Comparison of ENCODE assay signal across 9 cellular contexts in the genomic region with DNA sequence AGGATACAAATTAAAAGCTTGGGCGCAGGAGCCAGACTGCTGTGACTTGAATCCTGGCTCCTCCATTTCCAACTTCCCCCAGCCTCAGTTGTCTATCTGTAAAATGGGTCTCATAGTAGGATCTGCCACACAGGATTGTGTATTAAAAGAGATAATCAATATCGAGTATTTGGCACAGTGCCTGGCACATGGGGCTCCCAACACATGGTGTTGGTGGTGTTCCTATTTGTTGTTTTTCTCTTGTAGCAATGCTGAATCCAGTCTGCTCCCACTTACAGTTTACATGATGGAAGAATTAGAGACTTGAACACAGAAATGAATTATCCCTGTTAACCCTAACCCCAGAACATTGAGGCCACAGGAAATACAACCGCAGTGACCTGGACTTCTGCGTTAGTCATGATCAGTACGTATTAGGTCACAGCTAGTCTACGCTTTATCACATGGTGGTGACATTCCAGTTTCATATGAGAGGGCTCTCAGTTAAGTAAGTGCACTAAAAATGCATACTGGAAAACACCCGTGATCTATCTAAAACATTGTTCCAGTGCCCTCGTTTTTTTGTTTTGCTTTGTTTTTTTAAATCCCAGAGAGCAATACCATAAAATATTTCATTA.
DNase-seq lines count a peak whose midpoint lies in the region; ATAC-seq, FAIRE-seq and TF ChIP-seq lines count a peak whose summit lies in the region.
"Had no signal": no experiment of that assay in that cellular context is flagged by ENCODE, and none has a peak within 500 bp of the region (broad histone marks: within the 10 kb centered on the region; RNA-seq: fewer than 3 reads in every experiment).

No MANE protein-coding gene starts in this region.

- TF ChIP-seq POLR2A in H54 (IDR thresholded peaks at IDR 0.05; ENCODE audit: low read depth, low read length): no peak

- peak overlapping the region; percentile 94 for H3K27ac ChIP-seq in skeletal muscle tissue (ENCODE audit: low read depth, low read length)

- peak overlapping the region in 2 of 3 donors; percentile 18 to 55 for H3K9ac ChIP-seq in skeletal muscle tissue (ENCODE audit: low read depth in 1 of 3, low read length in 3 of 3)

- H3K9me3 ChIP-seq in T-helper 17 cell (ENCODE audit: control insufficient read depth, low read length, poor library complexity, severe bottlenecking): no peaks in the 10 kb centered on the region
- H3K9me3 ChIP-seq in skeletal muscle tissue (ENCODE audit: control insufficient read depth in 3 of 3, low read length in 3 of 3): no peaks in the 10 kb centered on the region

- H3K4me1 ChIP-seq in skeletal muscle tissue (ENCODE audit: control insufficient read depth in 3 of 3, insufficient read depth in 3 of 3, low read length in 3 of 3): peaks cover 62 to 72% (median 68%) of the 10 kb centered on the region in 3 donors

- peaks cover 0 to 7% (median 0%) of the 10 kb centered on the region in 3 donors for H3K36me3 ChIP-seq in skeletal muscle tissue (ENCODE audit: control insufficient read depth in 3 of 3, insufficient read depth in 3 of 3, low read length in 3 of 3)

- H3K27me3 Mint-ChIP-seq in T-helper 17 cell: no peaks in the 10 kb centered on the region
- H3K27me3 Mint-ChIP-seq: naive B cell had no signal

- peaks cover 66% of the 10 kb centered on the region for H3K4me1 Mint-ChIP-seq in T-helper 17 cell

- no peak for FAIRE-seq in H54 (lab: Jason Lieb, UNC)

- TF ChIP-seq CTCF in fibroblast of mammary gland (conservative IDR thresholded peaks at IDR 0.05; ENCODE audit: control insufficient read depth, insufficient read depth, low read depth, low read length): no peak

- H3K36me3 Mint-ChIP-seq in T-helper 17 cell (ENCODE audit: low read depth): peaks cover 12% of the 10 kb centered on the region

- H3K4me3 ChIP-seq in fibroblast of mammary gland (ENCODE audit: control insufficient read depth, low read depth, low read length) (no peak overlapping the region), skeletal muscle tissue (ENCODE audit: low read length in 3 of 3) (no peak overlapping the region)

- ATAC-seq in GM19351 (IDR thresholded peaks at IDR 0.05; ENCODE audit: unreplicated experiment) (peak; percentile 49), T-helper 17 cell (peak; percentile 64)

- peak overlapping the region; percentile 94 for H3K27ac Mint-ChIP-seq in T-helper 17 cell

- no peaks in the 10 kb centered on the region for H3K27me3 ChIP-seq in skeletal muscle tissue (ENCODE audit: control insufficient read depth in 3 of 3, insufficient read depth in 3 of 3, low read length in 3 of 3)

- H3K4me3 Mint-ChIP-seq in T-helper 17 cell: peak overlapping the region; percentile 70
- H3K4me3 Mint-ChIP-seq: naive B cell had no signal

- DNase-seq in T-helper 17 cell: no peak
- DNase-seq in fibroblast of mammary gland (ENCODE audit: low read depth): peak; percentile 99
- no peak for DNase-seq in GF-D8 (lab: John Stamatoyannopoulos, UW)
- no peak for DNase-seq in OCI-M1 (lab: John Stamatoyannopoulos, UW)
- no peak for DNase-seq in H54 (ENCODE audit: insufficient read length, low spot score)
- no peak for DNase-seq in GDM1 (lab: John Stamatoyannopoulos, UW)
- DNase-seq: naive B cell had no signal
